15 cellular contexts compared by ENCODE assay signal in genomic region chr7:131021902-131022301, GRCh38.
DNase-seq lines count a peak whose midpoint lies in the region; ATAC-seq and TF ChIP-seq lines count a peak whose summit lies in the region.
"Had no signal": no experiment of that assay in that cellular context is flagged by ENCODE, and none has a peak within 500 bp of the region (broad histone marks: within the 10 kb centered on the region; RNA-seq: fewer than 3 reads in every experiment).

No MANE protein-coding gene starts in this region.

- H3K4me3 ChIP-seq in effector memory CD4-positive, alpha-beta T cell (ENCODE audit: insufficient read depth, low read depth, low read length, poor library complexity, severe bottlenecking), result peak overlapping the region; percentile 7
- no peak overlapping the region for H3K4me3 ChIP-seq in upper lobe of right lung
- H3K4me3 ChIP-seq: colonic mucosa, PC-9, skin epidermis had no signal

- peak overlapping the region; percentile 75 for H3K27ac Mint-ChIP-seq in activated naive CD4-positive, alpha-beta T cell treated with anti-CD3 and anti-CD28 coated beads, Interleukin-2, amount 10 ng/mL, durations not matched to agents 7 days and 5 days
- no peak overlapping the region for H3K27ac Mint-ChIP-seq in Calu3 (ENCODE audit: unreplicated experiment)

- CTCF ChIA-PET in activated naive CD4-positive, alpha-beta T cell treated with anti-CD3 and anti-CD28 coated beads, Interleukin-2, amount 10 ng/mL, durations not matched to agents 7 days and 5 days (lab: Charles Lee), result interaction anchor here (1.0 kb wide), 1 partner anchor 125 kb away, joined by 3 read pairs; no protein-coding TSS in a partner anchor
- CTCF ChIA-PET in Calu3 (lab: Charles Lee), result interaction anchor here (0.6 kb wide), 1 partner anchor 44 kb away, joined by 5 read pairs; no protein-coding TSS in a partner anchor

- intact Hi-C loops in upper lobe of right lung (cut with DNase I) (no loop called here), Calu3 (cut with micrococcal nuclease; ENCODE audit: unreplicated experiment) (no loop called here)

- no peaks in the 10 kb centered on the region for H3K27me3 ChIP-seq in effector memory CD4-positive, alpha-beta T cell (replicated peaks; ENCODE audit: control insufficient read depth, insufficient read depth, low read length, poor library complexity, severe bottlenecking)
- no peaks in the 10 kb centered on the region for H3K27me3 ChIP-seq in upper lobe of right lung
- H3K27me3 ChIP-seq: colonic mucosa had no signal

- no TSS peak for BruUV-seq in Calu3 (replicated peaks; lab: Mats Ljungman, UMichigan)

- H3K4me3 Mint-ChIP-seq in activated naive CD4-positive, alpha-beta T cell treated with anti-CD3 and anti-CD28 coated beads, Interleukin-2, amount 10 ng/mL, durations not matched to agents 7 days and 5 days, result no peak overlapping the region
- H3K4me3 Mint-ChIP-seq in Calu3 (ENCODE audit: low read depth, unreplicated experiment), result no peak overlapping the region

- no peaks in the 10 kb centered on the region for H3K9me3 ChIP-seq in effector memory CD4-positive, alpha-beta T cell (ENCODE audit: control insufficient read depth, low read length)
- H3K9me3 ChIP-seq in upper lobe of right lung, result no peaks in the 10 kb centered on the region
- H3K9me3 ChIP-seq: colonic mucosa had no signal

- TF ChIP-seq CTCF in upper lobe of right lung (IDR thresholded peaks at IDR 0.05), result no peak
- TF ChIP-seq CTCF in Calu3 (IDR thresholded peaks at IDR 0.05; ENCODE audit: unreplicated experiment), result no peak

- H3K4me1 Mint-ChIP-seq in activated naive CD4-positive, alpha-beta T cell treated with anti-CD3 and anti-CD28 coated beads, Interleukin-2, amount 10 ng/mL, durations not matched to agents 7 days and 5 days, result peaks cover 66% of the 10 kb centered on the region
- H3K4me1 Mint-ChIP-seq in Calu3 (ENCODE audit: low read depth, unreplicated experiment), result peaks cover 11% of the 10 kb centered on the region

- peak; percentile 47 for ATAC-seq in upper lobe of right lung
- no peak for ATAC-seq in HG02798 (IDR thresholded peaks at IDR 0.05; ENCODE audit: poor library complexity, unreplicated experiment)

- H3K27me3 Mint-ChIP-seq in activated naive CD4-positive, alpha-beta T cell treated with anti-CD3 and anti-CD28 coated beads, Interleukin-2, amount 10 ng/mL, durations not matched to agents 7 days and 5 days, result no peaks in the 10 kb centered on the region
- no peaks in the 10 kb centered on the region for H3K27me3 Mint-ChIP-seq in Calu3 (ENCODE audit: unreplicated experiment)

- peaks cover 46% of the 10 kb centered on the region for H3K4me1 ChIP-seq in effector memory CD4-positive, alpha-beta T cell (ENCODE audit: control insufficient read depth, insufficient read depth, low read length, poor library complexity, severe bottlenecking)
- H3K4me1 ChIP-seq in upper lobe of right lung, result peaks cover 31% of the 10 kb centered on the region
- H3K4me1 ChIP-seq: colonic mucosa had no signal

- no peaks in the 10 kb centered on the region for H3K36me3 ChIP-seq in effector memory CD4-positive, alpha-beta T cell (ENCODE audit: control insufficient read depth, insufficient read depth, low read length)
- no peaks in the 10 kb centered on the region for H3K36me3 ChIP-seq in upper lobe of right lung
- H3K36me3 ChIP-seq: colonic mucosa had no signal

- peaks cover 38% of the 10 kb centered on the region for H3K36me3 Mint-ChIP-seq in activated naive CD4-positive, alpha-beta T cell treated with anti-CD3 and anti-CD28 coated beads, Interleukin-2, amount 10 ng/mL, durations not matched to agents 7 days and 5 days
- peaks cover 12% of the 10 kb centered on the region for H3K36me3 Mint-ChIP-seq in Calu3 (ENCODE audit: insufficient read depth, unreplicated experiment)

- peak overlapping the region; percentile 45 for H3K27ac ChIP-seq in effector memory CD4-positive, alpha-beta T cell (ENCODE audit: insufficient read depth, low read length, poor library complexity, severe bottlenecking)
- H3K27ac ChIP-seq in upper lobe of right lung, result no peak overlapping the region
- H3K27ac ChIP-seq: colonic mucosa, PC-9 had no signal

- peaks cover 8% of the 10 kb centered on the region for H3K9me3 Mint-ChIP-seq in activated naive CD4-positive, alpha-beta T cell treated with anti-CD3 and anti-CD28 coated beads, Interleukin-2, amount 10 ng/mL, durations not matched to agents 7 days and 5 days
- H3K9me3 Mint-ChIP-seq in Calu3 (ENCODE audit: low read depth, unreplicated experiment), result no peaks in the 10 kb centered on the region

- DNase-seq in activated naive CD4-positive, alpha-beta T cell treated with anti-CD3 and anti-CD28 coated beads, Interleukin-2, amount 10 ng/mL, durations not matched to agents 7 days and 5 days, result no peak
- DNase-seq in activated naive CD4-positive, alpha-beta T cell treated with anti-CD3 and anti-CD28 coated beads, Interleukin-2, amount 50 U/mL, for 16 hours, result no peak
- DNase-seq in NCI-H2227 treated with DMSO at 0.1 percent for 48 hours (lab: John Stamatoyannopoulos, UW) (peak; percentile 22), upper lobe of right lung (no peak), Calu3 (no peak), HuH-7.5 (ENCODE audit: low spot score) (no peak)
- DNase-seq in effector memory CD4-positive, alpha-beta T cell, result no peak
- DNase-seq: AML-193, colonic mucosa, HCEC 1CT, KG1, NCI-H2107, PC-9 had no signal
